12 cellular contexts compared by ENCODE assay signal in the genomic region with DNA sequence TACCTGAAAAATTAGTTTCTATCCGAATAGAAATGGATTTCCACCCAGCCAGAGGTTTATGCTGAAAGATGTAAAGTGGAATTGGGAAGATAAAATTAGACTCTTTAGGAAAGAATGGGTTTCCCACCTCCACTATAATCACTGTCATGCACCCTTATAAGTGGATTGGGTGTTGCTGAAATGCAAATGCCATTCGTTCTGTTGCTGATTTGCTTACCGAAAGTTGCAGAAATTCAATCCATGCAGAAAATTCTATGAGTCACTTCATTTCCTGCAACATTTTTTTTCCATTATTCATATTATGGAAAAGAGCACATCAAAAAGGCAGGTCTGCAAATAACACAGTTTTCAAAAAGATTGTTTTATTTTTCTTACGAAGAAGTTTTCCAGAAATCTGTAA.
DNase-seq lines count a peak whose midpoint lies in the region; ATAC-seq and TF ChIP-seq lines count a peak whose summit lies in the region.
"Had no signal": no experiment of that assay in that cellular context is flagged by ENCODE, and none has a peak within 500 bp of the region (broad histone marks: within the 10 kb centered on the region; RNA-seq: fewer than 3 reads in every experiment).

No MANE protein-coding gene starts in this region.

- H3K9me3 ChIP-seq in mucosa of descending colon: peaks cover 3% of the 10 kb centered on the region
- H3K9me3 ChIP-seq: right lobe of liver had no signal

- intact Hi-C loops in Calu3 (cut with micrococcal nuclease; ENCODE audit: unreplicated experiment): no loop called here
- intact Hi-C loops in mucosa of descending colon (cut with DNase I, micrococcal nuclease): no loop called here

- CTCF ChIA-PET in Calu3 (lab: Charles Lee): no interaction called here

- H3K27ac Mint-ChIP-seq in Calu3 (ENCODE audit: unreplicated experiment): peak overlapping the region; percentile 40
- H3K27ac Mint-ChIP-seq: T-helper 17 cell had no signal

- H3K36me3 ChIP-seq in mucosa of descending colon (ENCODE audit: low read depth): no peaks in the 10 kb centered on the region
- H3K36me3 ChIP-seq: right lobe of liver had no signal

- peaks cover 31% of the 10 kb centered on the region for H3K4me1 Mint-ChIP-seq in Calu3 (ENCODE audit: low read depth, unreplicated experiment)
- H3K4me1 Mint-ChIP-seq: T-helper 17 cell had no signal

- no TSS peak for BruUV-seq in Calu3 (replicated peaks; lab: Mats Ljungman, UMichigan)

- H3K27me3 Mint-ChIP-seq in Calu3 (ENCODE audit: unreplicated experiment): no peaks in the 10 kb centered on the region

- DNase-seq in Calu3: no peak
- peak; percentile 56 for DNase-seq in NCI-H526 treated with DMSO at 0.1 percent for 48 hours (lab: John Stamatoyannopoulos, UW)
- peak; percentile 70 for DNase-seq in dermis blood vessel endothelial cell
- DNase-seq in pulmonary artery endothelial cell (ENCODE audit: low read depth, low spot score): peak; percentile 35
- DNase-seq in mesenteric fat pad (ENCODE audit: low spot score): no peak
- DNase-seq in activated gamma-delta T cell treated with Interleukin-2 at 50 U/mL for 16 hours: no peak
- no peak for DNase-seq in mucosa of descending colon
- DNase-seq: DMS79, right lobe of liver, T-helper 17 cell had no signal

- no peak overlapping the region for H3K4me3 Mint-ChIP-seq in Calu3 (ENCODE audit: low read depth, unreplicated experiment)
- H3K4me3 Mint-ChIP-seq: T-helper 17 cell had no signal

- H3K4me1 ChIP-seq in mucosa of descending colon (ENCODE audit: low read depth): no peaks in the 10 kb centered on the region
- H3K4me1 ChIP-seq: right lobe of liver had no signal

- H3K9me3 Mint-ChIP-seq in Calu3 (ENCODE audit: low read depth, unreplicated experiment): peaks cover 4% of the 10 kb centered on the region

- no peak for ATAC-seq in mucosa of descending colon
- ATAC-seq in HG03565 (IDR thresholded peaks at IDR 0.05; ENCODE audit: unreplicated experiment): no peak
- ATAC-seq: right lobe of liver, T-helper 17 cell had no signal

- H3K36me3 Mint-ChIP-seq in Calu3 (ENCODE audit: insufficient read depth, unreplicated experiment): no peaks in the 10 kb centered on the region

- no peak for TF ChIP-seq CTCF in Calu3 (IDR thresholded peaks at IDR 0.05; ENCODE audit: unreplicated experiment)
- TF ChIP-seq CTCF in mucosa of descending colon (IDR thresholded peaks at IDR 0.05): no peak

- H3K4me3 ChIP-seq in mucosa of descending colon: no peak overlapping the region
- H3K4me3 ChIP-seq: lung, right lobe of liver had no signal

Comparison
In these comparisons a context has a peak if more than half of its experiments do, and no peak if none do; other contexts are left out.
1. DNase-seq: peak in NCI-H526 treated with DMSO at 0.1 percent for 48 hours (single experiment), dermis blood vessel endothelial cell (single experiment) and pulmonary artery endothelial cell (single experiment); none in Calu3 (single experiment), mesenteric fat pad (single experiment), activated gamma-delta T cell treated with Interleukin-2 at 50 U/mL for 16 hours (single experiment) and mucosa of descending colon (0 of 3).